In the genomic region with DNA sequence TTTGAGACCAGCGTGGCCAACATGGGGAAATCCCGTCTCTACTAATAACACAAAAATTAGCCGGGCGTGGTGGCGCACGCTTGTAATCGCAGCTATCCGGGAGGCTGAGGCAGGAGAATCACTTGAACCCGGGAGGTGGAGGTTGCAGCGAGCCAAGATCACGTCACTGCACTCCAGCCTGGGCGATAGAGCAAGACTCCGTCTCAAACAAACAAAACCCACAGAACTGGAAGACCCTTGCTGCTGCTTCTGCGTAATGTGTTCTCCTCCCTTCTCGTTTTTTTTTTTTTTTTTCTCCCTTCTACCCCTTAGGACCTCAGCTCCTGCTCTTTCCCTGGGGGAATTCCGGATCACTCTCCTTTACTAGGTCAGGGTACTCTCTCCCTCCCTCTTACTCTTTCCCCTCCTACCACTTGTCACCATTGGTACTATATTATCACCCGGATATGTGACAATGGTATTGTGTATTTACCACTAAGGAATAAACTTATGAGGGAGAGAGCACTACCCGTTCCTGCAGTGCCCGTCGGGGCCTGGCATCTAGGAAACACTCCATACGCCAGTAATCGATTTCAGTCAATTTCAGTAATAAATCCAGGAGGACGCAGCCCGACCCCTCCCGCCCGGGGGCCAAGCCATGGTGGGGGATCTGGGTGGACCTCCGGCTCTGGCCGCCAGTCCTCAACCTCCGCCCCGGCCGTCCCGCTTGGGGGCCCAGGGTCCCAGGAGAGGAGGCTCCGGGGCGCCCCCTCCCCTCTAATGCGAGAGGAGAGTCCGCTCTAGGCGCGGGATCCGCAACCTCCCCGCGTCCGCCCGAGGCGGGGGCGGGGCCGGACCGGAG, we compare ENCODE assay signal across 8 cellular contexts.
DNase-seq lines count a peak whose midpoint lies in the region; ATAC-seq lines count a peak whose summit lies in the region.

No MANE protein-coding gene starts in this region.

- peak; percentile 36 to 85 (median 64) for DNase-seq in activated naive CD4-positive, alpha-beta T cell (lab: John Stamatoyannopoulos, UW)
- no peak for DNase-seq in activated naive CD4-positive, alpha-beta T cell treated with anti-CD3 and anti-CD28 coated beads, Interleukin-2, amount 50 U/mL, for 16 hours
- DNase-seq in NCI-H2227 (lab: John Stamatoyannopoulos, UW; ENCODE audit: unreplicated experiment) (peak; percentile 100), activated T-helper 1 cell treated with Interleukin-2 at 50 U/mL for 16 hours (ENCODE audit: low read depth) (peak; percentile 78), germinal center (ENCODE audit: low spot score) (peak; percentile 85), nucleus accumbens (lab: John Stamatoyannopoulos, UW) (peak in 53 of 56 donors; percentile 16 to 92 (median 69)), activated gamma-delta T cell (lab: John Stamatoyannopoulos, UW) (no peak)

- ATAC-seq in HG02642 (IDR thresholded peaks at IDR 0.05; ENCODE audit: poor library complexity, unreplicated experiment), result peak; percentile 24

Comparison
In these comparisons a context has a peak if more than half of its experiments do, and no peak if none do; other contexts are left out.
1. DNase-seq: peak in activated naive CD4-positive, alpha-beta T cell (4 of 4), NCI-H2227 (single experiment), activated T-helper 1 cell treated with Interleukin-2 at 50 U/mL for 16 hours (single experiment), germinal center (single experiment) and nucleus accumbens (53 of 56); none in activated naive CD4-positive, alpha-beta T cell treated with anti-CD3 and anti-CD28 coated beads, Interleukin-2, amount 50 U/mL, for 16 hours (single experiment) and activated gamma-delta T cell (single experiment).